ENCODE assay signal across 11 cellular contexts in genomic region chr10:68543004-68543918, GRCh38. TPM values are rescaled to one million over a fixed set of nuclear protein-coding genes. Genes with fewer than 3 reads are reported as not detected.
DNase-seq lines count a peak whose midpoint lies in the region; ATAC-seq, FAIRE-seq and TF ChIP-seq lines count a peak whose summit lies in the region.
"Had no signal": no experiment of that assay in that cellular context is flagged by ENCODE, and none has a peak within 500 bp of the region (broad histone marks: within the 10 kb centered on the region; RNA-seq: fewer than 3 reads in every experiment).

No MANE protein-coding gene starts in this region.

- peaks cover 13% of the 10 kb centered on the region for H3K4me1 Mint-ChIP-seq in astrocyte (ENCODE audit: low read depth, unreplicated experiment)
- H3K4me1 Mint-ChIP-seq in activated CD8-positive, alpha-beta memory T cell treated with anti-CD3 and anti-CD28 coated beads, Interleukin-2, amount 10 ng/mL, durations not matched to agents 7 days and 5 days = peaks cover 4% of the 10 kb centered on the region

- H3K9me3 Mint-ChIP-seq in astrocyte (ENCODE audit: unreplicated experiment) = no peaks in the 10 kb centered on the region
- no peaks in the 10 kb centered on the region for H3K9me3 Mint-ChIP-seq in activated CD8-positive, alpha-beta memory T cell treated with anti-CD3 and anti-CD28 coated beads, Interleukin-2, amount 10 ng/mL, durations not matched to agents 7 days and 5 days (ENCODE audit: low read depth)

- H3K4ac ChIP-seq in trophoblast cell (ENCODE audit: low read depth, low read length) = no peak overlapping the region

- in situ Hi-C loops in GM13977 (cut with MboI; ENCODE audit: low pct_unique_long_range_greater_than_20kb, low sequenced_read_pairs, unreplicated experiment) = no loop called here

- H4K12ac ChIP-seq in trophoblast cell (ENCODE audit: low read depth, low read length) = no peak overlapping the region

- no peak overlapping the region for H2AK5ac ChIP-seq in trophoblast cell (ENCODE audit: low read length)

- H2AFZ ChIP-seq in astrocyte (ENCODE audit: low read depth, low read length) (no peak overlapping the region), trophoblast cell (ENCODE audit: insufficient read depth, low read length, poor library complexity) (no peak overlapping the region)

- H3K4me1 ChIP-seq in astrocyte (ENCODE audit: insufficient read depth, low read length) (peaks cover 17% of the 10 kb centered on the region), trophoblast cell (ENCODE audit: control insufficient read depth in 1 of 2, insufficient read depth in 2 of 2, low read length in 2 of 2) (no peaks in the 10 kb centered on the region)
- H3K4me1 ChIP-seq: uterus had no signal

- H3K23ac ChIP-seq in trophoblast cell (ENCODE audit: low read length) = no peak overlapping the region

- H3K27me3 ChIP-seq in astrocyte (ENCODE audit: insufficient read depth, low read length) (no peaks in the 10 kb centered on the region), trophoblast cell (ENCODE audit: insufficient read depth, low read length) (no peaks in the 10 kb centered on the region)
- H3K27me3 ChIP-seq: uterus had no signal

- H3K27me3 Mint-ChIP-seq in astrocyte (ENCODE audit: low read depth, unreplicated experiment) = no peaks in the 10 kb centered on the region
- no peaks in the 10 kb centered on the region for H3K27me3 Mint-ChIP-seq in activated CD8-positive, alpha-beta memory T cell treated with anti-CD3 and anti-CD28 coated beads, Interleukin-2, amount 10 ng/mL, durations not matched to agents 7 days and 5 days

- no peaks in the 10 kb centered on the region for H3K36me3 Mint-ChIP-seq in astrocyte (ENCODE audit: low read depth, unreplicated experiment)
- no peaks in the 10 kb centered on the region for H3K36me3 Mint-ChIP-seq in activated CD8-positive, alpha-beta memory T cell treated with anti-CD3 and anti-CD28 coated beads, Interleukin-2, amount 10 ng/mL, durations not matched to agents 7 days and 5 days

- no peaks in the 10 kb centered on the region for H3K79me1 ChIP-seq in trophoblast cell (ENCODE audit: low read length)

- no peak overlapping the region for H2BK120ac ChIP-seq in trophoblast cell (ENCODE audit: insufficient read depth, low read length, poor library complexity)

- no peak overlapping the region for H4K8ac ChIP-seq in trophoblast cell (ENCODE audit: low read depth, low read length)

- H3K27ac Mint-ChIP-seq in astrocyte (ENCODE audit: unreplicated experiment) = no peak overlapping the region
- H3K27ac Mint-ChIP-seq in activated CD8-positive, alpha-beta memory T cell treated with anti-CD3 and anti-CD28 coated beads, Interleukin-2, amount 10 ng/mL, durations not matched to agents 7 days and 5 days = no peak overlapping the region

- H3K9ac ChIP-seq in astrocyte (ENCODE audit: low read length) (no peak overlapping the region), trophoblast cell (ENCODE audit: low read length) (no peak overlapping the region)

- TF ChIP-seq CTCF in GM13977 (IDR thresholded peaks at IDR 0.05; ENCODE audit: extremely low read depth, insufficient read depth, missing control alignments) (no peak), astrocyte (IDR thresholded peaks at IDR 0.05; ENCODE audit: insufficient read depth, low read depth, low read length) (no peak)

- H3K18ac ChIP-seq in trophoblast cell (ENCODE audit: low read length) = no peak overlapping the region

- FAIRE-seq in astrocyte (lab: Jason Lieb, UNC) = peak; percentile 59

- H3K4me3 ChIP-seq in astrocyte (ENCODE audit: insufficient read depth, low read depth, low read length) (no peak overlapping the region), trophoblast cell (ENCODE audit: low read depth, low read length) (no peak overlapping the region)
- H3K4me3 ChIP-seq: uterus had no signal

- H3K14ac ChIP-seq in trophoblast cell (ENCODE audit: low read length) = no peak overlapping the region

- H3K4me2 ChIP-seq in astrocyte (ENCODE audit: low read length) (peak overlapping the region; percentile 18), trophoblast cell (ENCODE audit: low read length) (no peak overlapping the region)

- peak; percentile 83 for ATAC-seq in HG03442 (IDR thresholded peaks at IDR 0.05; ENCODE audit: unreplicated experiment)
- ATAC-seq in activated CD8-positive, alpha-beta memory T cell treated with anti-CD3 and anti-CD28 coated beads, Interleukin-2, amount 10 ng/mL, durations not matched to agents 7 days and 5 days = no peak

- H4K91ac ChIP-seq in trophoblast cell (ENCODE audit: low read depth, low read length) = no peak overlapping the region

- H3K79me2 ChIP-seq in astrocyte (ENCODE audit: insufficient read depth, low read length) (no peaks in the 10 kb centered on the region), trophoblast cell (ENCODE audit: control insufficient read depth, insufficient read depth, low read length, poor library complexity) (no peaks in the 10 kb centered on the region)

- H3K9me3 ChIP-seq in astrocyte (ENCODE audit: insufficient read depth, low read depth, low read length) (no peaks in the 10 kb centered on the region), trophoblast cell (ENCODE audit: insufficient read depth, low read depth, low read length) (no peaks in the 10 kb centered on the region)
- H3K9me3 ChIP-seq: uterus had no signal

- peak overlapping the region; percentile 24 for H2BK12ac ChIP-seq in trophoblast cell (ENCODE audit: low read length)

- WGBS in trophoblast cell (ENCODE audit: extremely low coverage, insufficient coverage, insufficient read length) = no CpG with 5 or more reads among the region's 5 CpGs

- no peak overlapping the region for H2BK5ac ChIP-seq in trophoblast cell (ENCODE audit: low read depth, low read length, poor library complexity)

- CTCF ChIA-PET in activated CD8-positive, alpha-beta memory T cell treated with anti-CD3 and anti-CD28 coated beads, Interleukin-2, amount 10 ng/mL, durations not matched to agents 7 days and 5 days (lab: Charles Lee) = no interaction called here

- H3K27ac ChIP-seq in astrocyte (ENCODE audit: low read depth, low read length) (no peak overlapping the region), trophoblast cell (ENCODE audit: low read depth, low read length) (no peak overlapping the region)
- H3K27ac ChIP-seq: uterus had no signal

- no peaks in the 10 kb centered on the region for H3K36me3 ChIP-seq in astrocyte (ENCODE audit: insufficient read depth, low read length)
- no peaks in the 10 kb centered on the region for H3K36me3 ChIP-seq in trophoblast cell (ENCODE audit: control insufficient read depth in 1 of 2, insufficient read depth in 2 of 2, low read length in 2 of 2)
- H3K36me3 ChIP-seq: uterus had no signal

- no peak overlapping the region for H3K4me3 Mint-ChIP-seq in astrocyte (ENCODE audit: unreplicated experiment)
- H3K4me3 Mint-ChIP-seq in activated CD8-positive, alpha-beta memory T cell treated with anti-CD3 and anti-CD28 coated beads, Interleukin-2, amount 10 ng/mL, durations not matched to agents 7 days and 5 days = no peak overlapping the region

- DNase-seq in GM13977 (ENCODE audit: low spot score) (peak; percentile 48), astrocyte (ENCODE audit: low read depth) (peak; percentile 87), trophoblast cell (no peak), UCSD-AML1 (lab: John Stamatoyannopoulos, UW; ENCODE audit: unreplicated experiment) (no peak), COLO668 (lab: John Stamatoyannopoulos, UW; ENCODE audit: unreplicated experiment) (no peak)
- DNase-seq in activated CD8-positive, alpha-beta memory T cell treated with anti-CD3 and anti-CD28 coated beads, Interleukin-2, amount 10 ng/mL, durations not matched to agents 7 days and 5 days = no peak
- DNase-seq in effector CD4-positive, alpha-beta T cell = no peak
- DNase-seq: DMS 273 treated with DMSO at 0.1 percent for 48 hours; effector CD8-positive, alpha-beta T cell; uterus had no signal

- no peaks in the 10 kb centered on the region for H4K20me1 ChIP-seq in astrocyte (ENCODE audit: insufficient read depth, low read length)

RNA-seq across cellular contexts. Expression of gene SLC25A16, which starts 15.9 kb away (rescaled TPM):
- total RNA-seq in astrocyte = 17.6 and 20.5 TPM in 2 replicates
- 7.6 and 9.3 TPM in 2 replicates for polyA plus RNA-seq in trophoblast cell (2013)
- 10 to 100 TPM; 17.9 to 18.8 TPM for total RNA-seq in activated CD8-positive, alpha-beta memory T cell treated with anti-CD3 and anti-CD28 coated beads, Interleukin-2, amount 10 ng/mL, durations not matched to agents 7 days and 5 days

RNA-seq across cellular contexts. Expression of gene TET1, which starts 16.9 kb away (rescaled TPM):
- 6.2 and 7.1 TPM in 2 replicates for total RNA-seq in astrocyte
- polyA plus RNA-seq in trophoblast cell (2013) = 6.5 and 7.3 TPM in 2 replicates
- 1 to 10 TPM; 2.2 to 2.8 TPM for total RNA-seq in activated CD8-positive, alpha-beta memory T cell treated with anti-CD3 and anti-CD28 coated beads, Interleukin-2, amount 10 ng/mL, durations not matched to agents 7 days and 5 days

Comparison
In these comparisons a context has a peak if more than half of its experiments do, and no peak if none do; other contexts are left out.
1. DNase-seq: peak in GM13977 (single experiment) and astrocyte (single experiment); none in trophoblast cell (0 of 2), UCSD-AML1 (single experiment), activated CD8-positive, alpha-beta memory T cell treated with anti-CD3 and anti-CD28 coated beads, Interleukin-2, amount 10 ng/mL, durations not matched to agents 7 days and 5 days (single experiment), effector CD4-positive, alpha-beta T cell (single experiment) and COLO668 (single experiment).